8 cellular contexts compared by ENCODE assay signal in genomic region chr5:145681686-145682085, GRCh38.
DNase-seq lines count a peak whose midpoint lies in the region; FAIRE-seq and TF ChIP-seq lines count a peak whose summit lies in the region.

No MANE protein-coding gene starts in this region.

- H4K20me1 ChIP-seq in GM23248 (ENCODE audit: insufficient read depth) (no peaks in the 10 kb centered on the region), OCI-LY1 (ENCODE audit: insufficient read depth, low read length) (no peaks in the 10 kb centered on the region)

- H3K27me3 ChIP-seq in GM23248 (replicated peaks; ENCODE audit: insufficient read depth) (no peaks in the 10 kb centered on the region), OCI-LY1 (ENCODE audit: insufficient read depth, low read length) (no peaks in the 10 kb centered on the region), stomach smooth muscle (ENCODE audit: control insufficient read depth in 1 of 2, insufficient read depth in 2 of 2, low read length in 2 of 2) (no peaks in the 10 kb centered on the region)

- H3K9ac ChIP-seq in GM23248 (no peak overlapping the region), OCI-LY1 (ENCODE audit: low read length) (no peak overlapping the region), kidney (ENCODE audit: low read length in 2 of 2) (no peak overlapping the region), stomach smooth muscle (ENCODE audit: low read length in 2 of 2) (no peak overlapping the region)

- H3K9me3 ChIP-seq in GM23248 (ENCODE audit: low read depth) (no peaks in the 10 kb centered on the region), OCI-LY1 (ENCODE audit: low read length) (no peaks in the 10 kb centered on the region), kidney (ENCODE audit: control insufficient read depth in 1 of 2, low read length in 2 of 2) (no peaks in the 10 kb centered on the region), stomach smooth muscle (ENCODE audit: control insufficient read depth in 2 of 2, low read length in 2 of 2) (no peaks in the 10 kb centered on the region)

- peak; percentile 27 to 33 for DNase-seq in activated T-cell treated with anti-CD3 and anti-CD28 coated beads, Interleukin-2, amount 50 U/mL, for 48 hours
- DNase-seq in activated T-cell treated with anti-CD3 and anti-CD28 coated beads, Interleukin-2, amount 50 U/mL, for 1 hour: no peak
- DNase-seq in GM23248 (peak; percentile 84), HuH-7.5 (ENCODE audit: low spot score) (peak; percentile 23), brain pericyte (ENCODE audit: low read depth, low spot score) (peak; percentile 18), kidney (no peak)

- H3K36me3 ChIP-seq in GM23248 (ENCODE audit: low read depth) (no peaks in the 10 kb centered on the region), OCI-LY1 (ENCODE audit: insufficient read depth, low read length) (no peaks in the 10 kb centered on the region), kidney (ENCODE audit: control insufficient read depth in 1 of 2, insufficient read depth in 2 of 2, low read length in 2 of 2) (no peaks in the 10 kb centered on the region), stomach smooth muscle (ENCODE audit: control insufficient read depth in 2 of 2, insufficient read depth in 2 of 2, low read length in 2 of 2) (no peaks in the 10 kb centered on the region)

- intact Hi-C loops in kidney (cut with DNase I): no loop called here

- H3F3A ChIP-seq in GM23248 (ENCODE audit: insufficient read depth) (no peaks in the 10 kb centered on the region), OCI-LY1 (ENCODE audit: insufficient read depth, low read length) (no peaks in the 10 kb centered on the region)

- peak; percentile 72 for FAIRE-seq in kidney (lab: Jason Lieb, UNC)

- H2AFZ ChIP-seq in GM23248: peak overlapping the region; percentile 21
- no peak overlapping the region for H2AFZ ChIP-seq in OCI-LY1 (ENCODE audit: low read length)

- H3K27ac ChIP-seq in GM23248 (no peak overlapping the region), OCI-LY1 (ENCODE audit: low read depth, low read length, poor library complexity, severe bottlenecking) (no peak overlapping the region), kidney (ENCODE audit: low read depth in 2 of 2, low read length in 2 of 2) (no peak overlapping the region), stomach smooth muscle (ENCODE audit: low read length) (peak overlapping the region; percentile 77)

- H3K4me1 ChIP-seq in GM23248 (ENCODE audit: insufficient read depth) (no peaks in the 10 kb centered on the region), OCI-LY1 (ENCODE audit: insufficient read depth, low read length, severe bottlenecking) (no peaks in the 10 kb centered on the region), kidney (ENCODE audit: control insufficient read depth in 1 of 2, insufficient read depth in 1 of 2, low read depth in 1 of 2, low read length in 2 of 2) (no peaks in the 10 kb centered on the region), stomach smooth muscle (ENCODE audit: control insufficient read depth, insufficient read depth, low read length) (peaks cover 12% of the 10 kb centered on the region)

- H3K79me2 ChIP-seq in GM23248 (ENCODE audit: insufficient read depth): no peaks in the 10 kb centered on the region
- no peaks in the 10 kb centered on the region for H3K79me2 ChIP-seq in OCI-LY1 (ENCODE audit: insufficient read depth, low read length)

- TF ChIP-seq CTCF in OCI-LY1 (IDR thresholded peaks at IDR 0.05; ENCODE audit: low read length): peak; percentile 82
- peak; percentile 64 for TF ChIP-seq CTCF in kidney (IDR thresholded peaks at IDR 0.05; ENCODE audit: borderline replicate concordance, extremely low read depth, insufficient read depth)

- H3K4me3 ChIP-seq in GM23248: no peak overlapping the region
- no peak overlapping the region for H3K4me3 ChIP-seq in OCI-LY1 (ENCODE audit: low read depth, low read length, poor library complexity, severe bottlenecking)
- no peak overlapping the region for H3K4me3 ChIP-seq in kidney (ENCODE audit: low read length in 2 of 2)
- no peak overlapping the region for H3K4me3 ChIP-seq in stomach smooth muscle (ENCODE audit: low read length in 2 of 2)

- in situ Hi-C loops in GM23248 (cut with MboI): no loop called here

- H3K9me2 ChIP-seq in GM23248 (ENCODE audit: insufficient read depth): no peaks in the 10 kb centered on the region
- no peaks in the 10 kb centered on the region for H3K9me2 ChIP-seq in OCI-LY1 (ENCODE audit: low read depth, low read length)

- H3K4me2 ChIP-seq in GM23248 (ENCODE audit: unreplicated experiment) (no peak overlapping the region), OCI-LY1 (ENCODE audit: low read length) (no peak overlapping the region)

Comparison
In these comparisons a context has a peak if more than half of its experiments do, and no peak if none do; other contexts are left out.
1. DNase-seq: peak in activated T-cell treated with anti-CD3 and anti-CD28 coated beads, Interleukin-2, amount 50 U/mL, for 48 hours (2 of 2), GM23248 (single experiment), HuH-7.5 (single experiment) and brain pericyte (single experiment); none in activated T-cell treated with anti-CD3 and anti-CD28 coated beads, Interleukin-2, amount 50 U/mL, for 1 hour (single experiment) and kidney (single experiment).